16 cellular contexts compared by ENCODE assay signal in genomic region chr3:69435274-69436262, GRCh38. TPM values are rescaled to one million over a fixed set of nuclear protein-coding genes. Genes with fewer than 3 reads are reported as not detected.
DNase-seq lines count a peak whose midpoint lies in the region; ATAC-seq and TF ChIP-seq lines count a peak whose summit lies in the region.
"Had no signal": no experiment of that assay in that cellular context is flagged by ENCODE, and none has a peak within 500 bp of the region (broad histone marks: within the 10 kb centered on the region; RNA-seq: fewer than 3 reads in every experiment).

No MANE protein-coding gene starts in this region.

- no peak for DNase-seq in activated T-cell treated with anti-CD3 and anti-CD28 coated beads, Interleukin-2, amount 50 U/mL, for 4 hours
- no peak for DNase-seq in activated T-cell treated with anti-CD3 and anti-CD28 coated beads, Interleukin-2, amount 50 U/mL, for 1 hour
- no peak for DNase-seq in stimulated activated naive CD8-positive, alpha-beta T cell treated with anti-CD3 and anti-CD28 coated beads, Interleukin-15, Interleukin-2, amounts not matched to agents 100 U/mL and 50 U/mL, for 24 hours
- DNase-seq in ovary, result no peak
- DNase-seq in progenitor cell of endocrine pancreas (ENCODE audit: low spot score, unreplicated experiment), result no peak
- DNase-seq: DMS53, left colon, NCI-H510A had no signal

- no peak overlapping the region for H3K27ac ChIP-seq in ovary
- H3K27ac ChIP-seq: coronary artery, HL-60 had no signal

- no peaks in the 10 kb centered on the region for H3K36me3 ChIP-seq in ovary

- TF ChIP-seq CTCF in ovary (IDR thresholded peaks at IDR 0.05), result no peak
- no peak for TF ChIP-seq CTCF in progenitor cell of endocrine pancreas (IDR thresholded peaks at IDR 0.05; ENCODE audit: unreplicated experiment)

- H3K4me1 Mint-ChIP-seq in activated T-cell treated with anti-CD3 and anti-CD28 coated beads, Interleukin-2, amount 50 U/mL, for 4 hours (ENCODE audit: low read depth), result peaks cover 18% of the 10 kb centered on the region
- H3K4me1 Mint-ChIP-seq in progenitor cell of endocrine pancreas (ENCODE audit: low read depth), result peaks cover 25% of the 10 kb centered on the region

- H3K27ac Mint-ChIP-seq in progenitor cell of endocrine pancreas, result no peak overlapping the region
- H3K27ac Mint-ChIP-seq: activated naive CD4-positive, alpha-beta T cell treated with anti-CD3 and anti-CD28 coated beads, Interleukin-2, amount 50 U/mL, for 24 hours; WTC11 had no signal

- no peaks in the 10 kb centered on the region for H3K36me3 Mint-ChIP-seq in activated T-cell treated with anti-CD3 and anti-CD28 coated beads, Interleukin-2, amount 50 U/mL, for 4 hours (ENCODE audit: insufficient read depth)
- no peaks in the 10 kb centered on the region for H3K36me3 Mint-ChIP-seq in progenitor cell of endocrine pancreas (ENCODE audit: insufficient read depth)
- H3K36me3 Mint-ChIP-seq: activated naive CD4-positive, alpha-beta T cell treated with anti-CD3 and anti-CD28 coated beads, Interleukin-2, amount 50 U/mL, for 24 hours; WTC11 had no signal

- TF ChIP-seq POLR2A in ovary (IDR thresholded peaks at IDR 0.05), result no peak

- no peaks in the 10 kb centered on the region for H3K9me3 Mint-ChIP-seq in activated T-cell treated with anti-CD3 and anti-CD28 coated beads, Interleukin-2, amount 50 U/mL, for 4 hours
- no peaks in the 10 kb centered on the region for H3K9me3 Mint-ChIP-seq in progenitor cell of endocrine pancreas (ENCODE audit: low read depth)
- H3K9me3 Mint-ChIP-seq: activated naive CD4-positive, alpha-beta T cell treated with anti-CD3 and anti-CD28 coated beads, Interleukin-2, amount 50 U/mL, for 24 hours; WTC11 had no signal

- no peaks in the 10 kb centered on the region for H3K27me3 ChIP-seq in ovary

- H3K4me3 ChIP-seq in ovary, result no peak overlapping the region
- H3K4me3 ChIP-seq: coronary artery had no signal

- no peak for TF ChIP-seq EP300 in ovary (IDR thresholded peaks at IDR 0.05)

- H3K27me3 Mint-ChIP-seq in activated T-cell treated with anti-CD3 and anti-CD28 coated beads, Interleukin-2, amount 50 U/mL, for 4 hours (ENCODE audit: low read depth), result peaks cover 13% of the 10 kb centered on the region
- no peaks in the 10 kb centered on the region for H3K27me3 Mint-ChIP-seq in progenitor cell of endocrine pancreas
- H3K27me3 Mint-ChIP-seq: activated naive CD4-positive, alpha-beta T cell treated with anti-CD3 and anti-CD28 coated beads, Interleukin-2, amount 50 U/mL, for 24 hours had no signal

- peak; percentile 61 to 69 for ATAC-seq in activated T-cell treated with anti-CD3 and anti-CD28 coated beads, Interleukin-2, amount 50 U/mL, for 4 hours
- peak; percentile 44 for ATAC-seq in GM21786 (IDR thresholded peaks at IDR 0.05; ENCODE audit: unreplicated experiment)
- peak; percentile 68 for ATAC-seq in HG03378 (IDR thresholded peaks at IDR 0.05; ENCODE audit: unreplicated experiment)
- peak; percentile 63 for ATAC-seq in stimulated activated naive CD8-positive, alpha-beta T cell treated with anti-CD3 and anti-CD28 coated beads, Interleukin-15, Interleukin-2, amounts not matched to agents 100 U/mL and 50 U/mL, for 24 hours
- ATAC-seq in HG03025 (IDR thresholded peaks at IDR 0.05; ENCODE audit: low FRiP score, unreplicated experiment), result no peak
- ATAC-seq: left colon, Right ventricle myocardium inferior, WTC11 had no signal

- no peak overlapping the region for H3K4me3 Mint-ChIP-seq in activated T-cell treated with anti-CD3 and anti-CD28 coated beads, Interleukin-2, amount 50 U/mL, for 4 hours
- H3K4me3 Mint-ChIP-seq in progenitor cell of endocrine pancreas (ENCODE audit: low read depth), result no peak overlapping the region
- H3K4me3 Mint-ChIP-seq: activated naive CD4-positive, alpha-beta T cell treated with anti-CD3 and anti-CD28 coated beads, Interleukin-2, amount 50 U/mL, for 24 hours; WTC11 had no signal

- H3K4me1 ChIP-seq in ovary (ENCODE audit: insufficient read depth), result no peaks in the 10 kb centered on the region

- no peaks in the 10 kb centered on the region for H3K9me3 ChIP-seq in ovary

- WGBS in ovary, 3 donors, result 73 to 81% (median 79%) methylated on average over 2 of the region's 2 CpGs

- intact Hi-C loops in ovary (cut with DNase I), result loop anchor here in 2 of 4 donors (10.0 kb wide), 1 partner anchor 229 kb away; no protein-coding TSS in a partner anchor

RNA-seq across cellular contexts. Expression of gene FRMD4B, which starts 49.7 kb away (rescaled TPM):
- total RNA-seq in activated T-cell treated with anti-CD3 and anti-CD28 coated beads, Interleukin-2, amount 50 U/mL, for 4 hours, result 10 to 100 TPM; 16.3 to 24.6 (median 23.6) TPM
- total RNA-seq in ovary (10 to 100 TPM in 5 of 7 donors, 1 to 10 TPM in 2; 4.2 to 42.0 (median 16.3) TPM), progenitor cell of endocrine pancreas (39.1 and 41.6 TPM in 2 replicates)
- 10 to 100 TPM in 1 of 2 donors, 1 to 10 TPM in 1; 6.7 to 17.6 TPM for polyA plus RNA-seq in ovary
